Comparison of ENCODE assay signal across 1 cellular context in the genomic region with DNA sequence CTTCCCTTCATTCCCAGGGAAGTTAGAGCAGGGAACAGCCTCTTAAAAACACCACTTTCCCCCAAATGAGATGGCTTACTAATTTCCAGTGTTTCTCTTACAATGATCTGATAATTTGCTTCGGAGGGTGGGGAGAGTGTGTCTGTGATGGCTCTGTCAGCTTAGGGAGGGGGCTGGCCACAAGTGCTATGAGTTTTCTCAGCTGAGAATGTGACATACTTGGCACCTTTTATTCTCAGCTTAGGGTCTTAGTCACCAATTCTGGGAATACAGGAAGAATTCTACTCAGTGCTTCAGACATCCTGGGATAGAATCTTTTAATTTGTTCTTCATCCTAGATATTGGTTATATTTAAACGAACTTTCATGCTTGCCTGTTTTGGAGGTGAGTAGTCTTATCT.
TF ChIP-seq lines count a peak whose summit lies in the region.

No MANE protein-coding gene starts in this region.

TF ChIP-seq in IMR-90, 13 proteins besides CTCF, POLR2A, EP300 and RAD21 (continued from another document):
- TF ChIP-seq MXI1 (IDR thresholded peaks at IDR 0.05; ENCODE audit: borderline replicate concordance, low read depth, low read length): no peak
- TF ChIP-seq, protein P1, sequence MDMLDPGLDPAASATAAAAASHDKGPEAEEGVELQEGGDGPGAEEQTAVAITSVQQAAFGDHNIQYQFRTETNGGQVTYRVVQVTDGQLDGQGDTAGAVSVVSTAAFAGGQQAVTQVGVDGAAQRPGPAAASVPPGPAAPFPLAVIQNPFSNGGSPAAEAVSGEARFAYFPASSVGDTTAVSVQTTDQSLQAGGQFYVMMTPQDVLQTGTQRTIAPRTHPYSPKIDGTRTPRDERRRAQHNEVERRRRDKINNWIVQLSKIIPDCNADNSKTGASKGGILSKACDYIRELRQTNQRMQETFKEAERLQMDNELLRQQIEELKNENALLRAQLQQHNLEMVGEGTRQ (IDR thresholded peaks at IDR 0.05; ENCODE audit: low read depth, low read length): no peak
